Comparison of ENCODE assay signal across 8 cellular contexts in genomic region chr11:17276236-17277023, GRCh38.
DNase-seq lines count a peak whose midpoint lies in the region; ATAC-seq, FAIRE-seq and TF ChIP-seq lines count a peak whose summit lies in the region.

TSS of gene NUCB2 (plus strand) at chr11:17276739. CDS start at chr11:17295324, 18,585 bp downstream.

- peak; percentile 87 for DNase-seq in AG09319 (ENCODE audit: extremely low read depth, low read depth)
- DNase-seq in NCI-H446 treated with DMSO at 0.1 percent for 48 hours (lab: John Stamatoyannopoulos, UW) = peak; percentile 95
- peak; percentile 97 for DNase-seq in cerebellar cortex (ENCODE audit: low spot score)
- DNase-seq in stimulated activated CD4-positive, alpha-beta T cell treated with anti-CD3 and anti-CD28 coated beads, Interleukin-12 subunit alpha, Interleukin-12 subunit beta, amount 100 ng/mL, for 4 hours = peak; percentile 94

- ATAC-seq in GM19035 (IDR thresholded peaks at IDR 0.05; ENCODE audit: unreplicated experiment) = peak; percentile 98
- ATAC-seq in HG03354 (IDR thresholded peaks at IDR 0.05; ENCODE audit: poor library complexity, severe bottlenecking, unreplicated experiment) = peak; percentile 98
- ATAC-seq in activated CD4-positive, CD25-positive, alpha-beta regulatory T cell treated with anti-CD3 and anti-CD28 coated beads, Interleukin-2, amount 50 U/mL, for 24 hours = peak; percentile 99

- no peak for TF ChIP-seq CTCF in AG09319 (IDR thresholded peaks at IDR 0.05; ENCODE audit: low read depth, low read length)

- peak; percentile 17 for FAIRE-seq in islet of Langerhans (lab: Jason Lieb, UNC)

Comparison
In these comparisons a context has a peak if more than half of its experiments do, and no peak if none do; other contexts are left out.
1. Peak in every context shown above with its lines: DNase-seq and ATAC-seq.